ENCODE assay signal across 8 cellular contexts in genomic region chr16:66274335-66275110, GRCh38.
DNase-seq lines count a peak whose midpoint lies in the region; ATAC-seq lines count a peak whose summit lies in the region.

No MANE protein-coding gene starts in this region.

- peaks cover 2% of the 10 kb centered on the region for H3K27me3 ChIP-seq in effector memory CD4-positive, alpha-beta T cell (replicated peaks; ENCODE audit: control insufficient read depth, insufficient read depth, low read length, poor library complexity, severe bottlenecking)

- peak; percentile 54 for ATAC-seq in activated CD4-positive, alpha-beta T cell treated with anti-CD3 and anti-CD28 coated beads for 36 hours
- ATAC-seq in activated CD8-positive, alpha-beta T cell treated with anti-CD3 and anti-CD28 coated beads, Interleukin-2, amount 10 ng/mL, durations not matched to agents 7 days and 5 days = peak; percentile 37
- no peak for ATAC-seq in sciatic nerve

- H3K27ac Mint-ChIP-seq in activated CD4-positive, alpha-beta T cell treated with anti-CD3 and anti-CD28 coated beads for 36 hours = no peak overlapping the region
- H3K27ac Mint-ChIP-seq in activated CD4-positive, alpha-beta T cell treated with anti-CD3 and anti-CD28 coated beads, Interleukin-2, amount 10 ng/mL, durations not matched to agents 24 days and 14 days = no peak overlapping the region
- no peak overlapping the region for H3K27ac Mint-ChIP-seq in activated CD8-positive, alpha-beta T cell treated with anti-CD3 and anti-CD28 coated beads, Interleukin-2, amount 10 ng/mL, durations not matched to agents 7 days and 5 days

- peaks cover 11% of the 10 kb centered on the region for H3K4me1 Mint-ChIP-seq in activated CD4-positive, alpha-beta T cell treated with anti-CD3 and anti-CD28 coated beads for 36 hours
- peaks cover 4% of the 10 kb centered on the region for H3K4me1 Mint-ChIP-seq in activated CD4-positive, alpha-beta T cell treated with anti-CD3 and anti-CD28 coated beads, Interleukin-2, amount 10 ng/mL, durations not matched to agents 24 days and 14 days
- H3K4me1 Mint-ChIP-seq in activated CD8-positive, alpha-beta T cell treated with anti-CD3 and anti-CD28 coated beads, Interleukin-2, amount 10 ng/mL, durations not matched to agents 7 days and 5 days (ENCODE audit: low read depth) = peaks cover 2% of the 10 kb centered on the region

- peak; percentile 27 for DNase-seq in activated CD4-positive, alpha-beta T cell treated with anti-CD3 and anti-CD28 coated beads for 36 hours
- DNase-seq in activated CD4-positive, alpha-beta T cell treated with anti-CD3 and anti-CD28 coated beads, Interleukin-2, amount 10 ng/mL, durations not matched to agents 24 days and 14 days = no peak
- DNase-seq in LHCN-M2 (ENCODE audit: low read depth) (peak; percentile 36), lung microvascular endothelial cell (ENCODE audit: low read depth in 2 of 2) (peak; percentile 38 to 45), sciatic nerve (ENCODE audit: low spot score) (no peak), anterior cingulate cortex (lab: John Stamatoyannopoulos, UW) (no peak)
- DNase-seq in activated CD8-positive, alpha-beta T cell treated with anti-CD3 and anti-CD28 coated beads, Interleukin-2, amount 10 ng/mL, durations not matched to agents 7 days and 5 days = no peak
- no peak for DNase-seq in effector memory CD4-positive, alpha-beta T cell

- no peaks in the 10 kb centered on the region for H3K9me3 ChIP-seq in effector memory CD4-positive, alpha-beta T cell (ENCODE audit: control insufficient read depth, low read length)

- peaks cover 5% of the 10 kb centered on the region for H3K4me1 ChIP-seq in effector memory CD4-positive, alpha-beta T cell (ENCODE audit: control insufficient read depth, insufficient read depth, low read length, poor library complexity, severe bottlenecking)

- no peak overlapping the region for H3K4me3 ChIP-seq in effector memory CD4-positive, alpha-beta T cell (ENCODE audit: insufficient read depth, low read depth, low read length, poor library complexity, severe bottlenecking)

- peaks cover 5% of the 10 kb centered on the region for H3K9me3 Mint-ChIP-seq in activated CD4-positive, alpha-beta T cell treated with anti-CD3 and anti-CD28 coated beads for 36 hours (ENCODE audit: low read depth)
- H3K9me3 Mint-ChIP-seq in activated CD4-positive, alpha-beta T cell treated with anti-CD3 and anti-CD28 coated beads, Interleukin-2, amount 10 ng/mL, durations not matched to agents 24 days and 14 days = no peaks in the 10 kb centered on the region
- H3K9me3 Mint-ChIP-seq in activated CD8-positive, alpha-beta T cell treated with anti-CD3 and anti-CD28 coated beads, Interleukin-2, amount 10 ng/mL, durations not matched to agents 7 days and 5 days (ENCODE audit: insufficient read depth) = peaks cover 7% of the 10 kb centered on the region

- no peaks in the 10 kb centered on the region for H3K36me3 ChIP-seq in effector memory CD4-positive, alpha-beta T cell (ENCODE audit: control insufficient read depth, insufficient read depth, low read length)

- POLR2A ChIA-PET in activated CD4-positive, alpha-beta T cell treated with anti-CD3 and anti-CD28 coated beads for 36 hours (lab: Charles Lee) = no interaction called here
- POLR2A ChIA-PET in activated CD8-positive, alpha-beta T cell treated with anti-CD3 and anti-CD28 coated beads, Interleukin-2, amount 10 ng/mL, durations not matched to agents 7 days and 5 days (lab: Charles Lee) = no interaction called here

- peaks cover 21% of the 10 kb centered on the region for H3K27me3 Mint-ChIP-seq in activated CD4-positive, alpha-beta T cell treated with anti-CD3 and anti-CD28 coated beads for 36 hours
- H3K27me3 Mint-ChIP-seq in activated CD4-positive, alpha-beta T cell treated with anti-CD3 and anti-CD28 coated beads, Interleukin-2, amount 10 ng/mL, durations not matched to agents 24 days and 14 days = peaks cover 12% of the 10 kb centered on the region
- H3K27me3 Mint-ChIP-seq in activated CD8-positive, alpha-beta T cell treated with anti-CD3 and anti-CD28 coated beads, Interleukin-2, amount 10 ng/mL, durations not matched to agents 7 days and 5 days (ENCODE audit: low read depth) = peaks cover 10% of the 10 kb centered on the region

- intact Hi-C loops in activated CD4-positive, alpha-beta T cell treated with anti-CD3 and anti-CD28 coated beads for 36 hours (cut with DNase I, micrococcal nuclease) = loop anchor here (1.0 to 10.0 kb wide), 3 partner anchors 41 to 1152 kb away; partner anchors contain the start of gene CDH11 (in 1 of the 2)
- intact Hi-C loops in activated CD4-positive, alpha-beta T cell treated with anti-CD3 and anti-CD28 coated beads, Interleukin-2, amount 10 ng/mL, durations not matched to agents 24 days and 14 days (cut with micrococcal nuclease) = loop anchor here (1.0 to 10.0 kb wide), 2 partner anchors 41 to 1150 kb away; partner anchors contain the start of gene CDH11
- intact Hi-C loops in sciatic nerve (cut with DNase I) = no loop called here

- H3K4me3 Mint-ChIP-seq in activated CD4-positive, alpha-beta T cell treated with anti-CD3 and anti-CD28 coated beads for 36 hours = no peak overlapping the region
- H3K4me3 Mint-ChIP-seq in activated CD4-positive, alpha-beta T cell treated with anti-CD3 and anti-CD28 coated beads, Interleukin-2, amount 10 ng/mL, durations not matched to agents 24 days and 14 days = no peak overlapping the region
- no peak overlapping the region for H3K4me3 Mint-ChIP-seq in activated CD8-positive, alpha-beta T cell treated with anti-CD3 and anti-CD28 coated beads, Interleukin-2, amount 10 ng/mL, durations not matched to agents 7 days and 5 days

- no peaks in the 10 kb centered on the region for H3K36me3 Mint-ChIP-seq in activated CD4-positive, alpha-beta T cell treated with anti-CD3 and anti-CD28 coated beads for 36 hours (ENCODE audit: low read depth)
- H3K36me3 Mint-ChIP-seq in activated CD4-positive, alpha-beta T cell treated with anti-CD3 and anti-CD28 coated beads, Interleukin-2, amount 10 ng/mL, durations not matched to agents 24 days and 14 days (ENCODE audit: low read depth) = no peaks in the 10 kb centered on the region
- H3K36me3 Mint-ChIP-seq in activated CD8-positive, alpha-beta T cell treated with anti-CD3 and anti-CD28 coated beads, Interleukin-2, amount 10 ng/mL, durations not matched to agents 7 days and 5 days (ENCODE audit: low read depth) = no peaks in the 10 kb centered on the region

- H3K27ac ChIP-seq in effector memory CD4-positive, alpha-beta T cell (ENCODE audit: insufficient read depth, low read length, poor library complexity, severe bottlenecking) = no peak overlapping the region

- CTCF ChIA-PET in activated CD4-positive, alpha-beta T cell treated with anti-CD3 and anti-CD28 coated beads for 36 hours (lab: Charles Lee) = interaction anchor here (0.6 to 2.6 kb wide), 10 partner anchors 21 to 273 kb away, joined by 3 to 10 read pairs (median 3); no protein-coding TSS in a partner anchor
- CTCF ChIA-PET in activated CD8-positive, alpha-beta T cell treated with anti-CD3 and anti-CD28 coated beads, Interleukin-2, amount 10 ng/mL, durations not matched to agents 7 days and 5 days (lab: Charles Lee) = interaction anchor here (1.7 to 2.1 kb wide), 2 partner anchors 40 to 42 kb away, joined by 10 to 24 read pairs; no protein-coding TSS in a partner anchor

Comparison
In these comparisons a context has a peak if more than half of its experiments do, and no peak if none do; other contexts are left out.
1. DNase-seq: peak in activated CD4-positive, alpha-beta T cell treated with anti-CD3 and anti-CD28 coated beads for 36 hours (single experiment), LHCN-M2 (single experiment) and lung microvascular endothelial cell (2 of 2); none in activated CD4-positive, alpha-beta T cell treated with anti-CD3 and anti-CD28 coated beads, Interleukin-2, amount 10 ng/mL, durations not matched to agents 24 days and 14 days (single experiment), activated CD8-positive, alpha-beta T cell treated with anti-CD3 and anti-CD28 coated beads, Interleukin-2, amount 10 ng/mL, durations not matched to agents 7 days and 5 days (single experiment), sciatic nerve (single experiment), effector memory CD4-positive, alpha-beta T cell (0 of 3) and anterior cingulate cortex (0 of 58).